Comparison of ENCODE assay signal across 4 cellular contexts in the genomic region with DNA sequence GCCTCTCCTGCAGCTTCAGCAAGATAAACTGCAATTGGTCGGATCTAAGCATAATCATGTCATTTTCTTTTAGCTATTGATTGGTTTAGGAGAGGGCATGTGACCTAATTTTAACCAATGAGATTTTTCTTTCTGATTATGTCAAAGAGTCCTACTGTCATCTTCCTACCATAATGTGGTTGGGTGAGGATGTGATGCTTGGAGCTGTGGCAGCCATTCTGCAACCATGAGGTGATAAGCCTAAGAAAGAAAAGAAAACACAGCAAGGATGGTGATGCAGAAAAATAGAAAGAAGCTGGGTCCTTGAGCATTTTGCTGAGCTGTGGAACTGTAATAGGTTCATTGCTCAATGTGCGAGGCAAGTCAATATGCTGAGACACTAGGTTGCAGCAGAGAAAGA.
TF ChIP-seq lines count a peak whose summit lies in the region.

No MANE protein-coding gene starts in this region.

TF ChIP-seq in HCT116, 20 proteins besides CTCF, POLR2A, EP300 and RAD21 (continues in another document):
- TF ChIP-seq EGR1 (IDR thresholded peaks at IDR 0.05; ENCODE audit: low read depth) (no peak), JUND (IDR thresholded peaks at IDR 0.05) (no peak), REST (IDR thresholded peaks at IDR 0.05; ENCODE audit: low read depth) (no peak), FOSL1 (IDR thresholded peaks at IDR 0.05; ENCODE audit: low read depth) (no peak), EZH2 (IDR thresholded peaks at IDR 0.05) (no peak), TCF7L2 (IDR thresholded peaks at IDR 0.05; ENCODE audit: borderline replicate concordance, extremely low read depth, insufficient read depth, insufficient read length) (no peak), ATF3 (IDR thresholded peaks at IDR 0.05) (no peak), YY1 (IDR thresholded peaks at IDR 0.05; ENCODE audit: extremely low read depth, insufficient replicate concordance, low read depth, low read length) (no peak), EZH2phosphoT487 (IDR thresholded peaks at IDR 0.05; ENCODE audit: borderline replicate concordance) (no peak), SIN3A (IDR thresholded peaks at IDR 0.05; ENCODE audit: low read depth) (no peak), CBX3 (IDR thresholded peaks at IDR 0.05; ENCODE audit: low read depth) (no peak), POLR2AphosphoS5 (IDR thresholded peaks at IDR 0.05; ENCODE audit: low read depth, low read length) (no peak), MAX (IDR thresholded peaks at IDR 0.05) (no peak), ZFX (IDR thresholded peaks at IDR 0.05) (no peak)

TF ChIP-seq in HEK293, 187 proteins besides CTCF, POLR2A, EP300 and RAD21:
- TF ChIP-seq ZNF530 (tag by site-specific recombination; IDR thresholded peaks at IDR 0.05; ENCODE audit: low read depth) (no peak), ZNF335 (tag by site-specific recombination; conservative IDR thresholded peaks at IDR 0.05) (no peak), ZNF600 (tag by site-specific recombination; IDR thresholded peaks at IDR 0.05) (no peak), ZNF248 (tag by site-specific recombination; IDR thresholded peaks at IDR 0.05) (no peak), SETDB1 (IDR thresholded peaks at IDR 0.05; ENCODE audit: insufficient read length, low read length) (peak; percentile 24)
- TF ChIP-seq, protein P1, sequence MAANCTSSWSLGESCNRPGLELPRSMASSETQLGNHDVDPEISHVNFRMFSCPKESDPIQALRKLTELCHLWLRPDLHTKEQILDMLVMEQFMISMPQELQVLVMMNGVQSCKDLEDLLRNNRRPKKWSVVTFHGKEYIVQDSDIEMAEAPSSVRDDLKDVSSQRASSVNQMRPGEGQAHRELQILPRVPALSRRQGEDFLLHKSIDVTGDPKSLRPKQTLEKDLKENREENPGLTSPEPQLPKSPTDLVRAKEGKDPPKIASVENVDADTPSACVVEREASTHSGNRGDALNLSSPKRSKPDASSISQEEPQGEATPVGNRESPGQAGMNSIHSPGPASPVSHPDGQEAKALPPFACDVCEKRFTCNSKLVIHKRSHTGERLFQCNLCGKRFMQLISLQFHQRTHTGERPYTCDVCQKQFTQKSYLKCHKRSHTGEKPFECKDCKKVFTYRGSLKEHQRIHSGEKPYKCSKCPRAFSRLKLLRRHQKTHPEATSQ (tag by site-specific recombination; IDR thresholded peaks at IDR 0.05): no peak
- TF ChIP-seq, protein P2, sequence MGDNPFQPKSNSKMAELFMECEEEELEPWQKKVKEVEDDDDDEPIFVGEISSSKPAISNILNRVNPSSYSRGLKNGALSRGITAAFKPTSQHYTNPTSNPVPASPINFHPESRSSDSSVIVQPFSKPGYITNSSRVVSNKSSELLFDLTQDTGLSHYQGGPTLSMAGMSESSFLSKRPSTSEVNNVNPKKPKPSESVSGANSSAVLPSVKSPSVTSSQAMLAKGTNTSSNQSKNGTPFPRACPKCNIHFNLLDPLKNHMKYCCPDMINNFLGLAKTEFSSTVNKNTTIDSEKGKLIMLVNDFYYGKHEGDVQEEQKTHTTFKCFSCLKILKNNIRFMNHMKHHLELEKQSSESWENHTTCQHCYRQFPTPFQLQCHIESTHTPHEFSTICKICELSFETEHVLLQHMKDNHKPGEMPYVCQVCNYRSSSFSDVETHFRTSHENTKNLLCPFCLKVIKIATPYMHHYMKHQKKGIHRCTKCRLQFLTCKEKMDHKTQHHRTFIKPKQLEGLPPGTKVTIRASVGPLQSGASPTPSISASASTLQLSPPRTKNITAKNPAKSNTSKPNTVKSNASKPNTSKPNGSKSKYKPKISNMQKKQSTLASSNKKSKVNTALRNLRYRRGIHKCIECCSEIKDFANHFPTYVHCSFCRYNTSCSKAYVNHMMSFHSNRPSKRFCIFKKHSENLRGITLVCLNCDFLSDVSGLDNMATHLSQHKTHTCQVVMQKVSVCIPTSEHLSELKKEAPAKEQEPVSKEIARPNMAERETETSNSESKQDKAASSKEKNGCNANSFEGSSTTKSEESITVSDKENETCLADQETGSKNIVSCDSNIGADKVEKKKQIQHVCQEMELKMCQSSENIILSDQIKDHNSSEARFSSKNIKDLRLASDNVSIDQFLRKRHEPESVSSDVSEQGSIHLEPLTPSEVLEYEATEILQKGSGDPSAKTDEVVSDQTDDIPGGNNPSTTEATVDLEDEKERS (tag by site-specific recombination; IDR thresholded peaks at IDR 0.05): 0 out of 2 replicates have a peak, but pooled peaks have one; percentile 74

TF ChIP-seq in K562, 482 proteins besides CTCF, POLR2A, EP300 and RAD21:
- TF ChIP-seq KHSRP (IDR thresholded peaks at IDR 0.05): no peak
- TF ChIP-seq, protein P3, sequence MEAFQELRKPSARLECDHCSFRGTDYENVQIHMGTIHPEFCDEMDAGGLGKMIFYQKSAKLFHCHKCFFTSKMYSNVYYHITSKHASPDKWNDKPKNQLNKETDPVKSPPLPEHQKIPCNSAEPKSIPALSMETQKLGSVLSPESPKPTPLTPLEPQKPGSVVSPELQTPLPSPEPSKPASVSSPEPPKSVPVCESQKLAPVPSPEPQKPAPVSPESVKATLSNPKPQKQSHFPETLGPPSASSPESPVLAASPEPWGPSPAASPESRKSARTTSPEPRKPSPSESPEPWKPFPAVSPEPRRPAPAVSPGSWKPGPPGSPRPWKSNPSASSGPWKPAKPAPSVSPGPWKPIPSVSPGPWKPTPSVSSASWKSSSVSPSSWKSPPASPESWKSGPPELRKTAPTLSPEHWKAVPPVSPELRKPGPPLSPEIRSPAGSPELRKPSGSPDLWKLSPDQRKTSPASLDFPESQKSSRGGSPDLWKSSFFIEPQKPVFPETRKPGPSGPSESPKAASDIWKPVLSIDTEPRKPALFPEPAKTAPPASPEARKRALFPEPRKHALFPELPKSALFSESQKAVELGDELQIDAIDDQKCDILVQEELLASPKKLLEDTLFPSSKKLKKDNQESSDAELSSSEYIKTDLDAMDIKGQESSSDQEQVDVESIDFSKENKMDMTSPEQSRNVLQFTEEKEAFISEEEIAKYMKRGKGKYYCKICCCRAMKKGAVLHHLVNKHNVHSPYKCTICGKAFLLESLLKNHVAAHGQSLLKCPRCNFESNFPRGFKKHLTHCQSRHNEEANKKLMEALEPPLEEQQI (IDR thresholded peaks at IDR 0.05): no peak
- 0 out of 2 replicates have a peak, but pooled peaks have one; percentile 17 for TF ChIP-seq USF2 (CRISPR knock-in tag; IDR thresholded peaks at IDR 0.05)
- TF ChIP-seq, protein P4, sequence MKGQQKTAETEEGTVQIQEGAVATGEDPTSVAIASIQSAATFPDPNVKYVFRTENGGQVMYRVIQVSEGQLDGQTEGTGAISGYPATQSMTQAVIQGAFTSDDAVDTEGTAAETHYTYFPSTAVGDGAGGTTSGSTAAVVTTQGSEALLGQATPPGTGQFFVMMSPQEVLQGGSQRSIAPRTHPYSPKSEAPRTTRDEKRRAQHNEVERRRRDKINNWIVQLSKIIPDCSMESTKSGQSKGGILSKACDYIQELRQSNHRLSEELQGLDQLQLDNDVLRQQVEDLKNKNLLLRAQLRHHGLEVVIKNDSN (CRISPR knock-in tag; IDR thresholded peaks at IDR 0.05): peak; percentile 24; the same call in 1 of the 2 replicates
- no peak for TF ChIP-seq ELF2 (CRISPR knock-in tag; IDR thresholded peaks at IDR 0.05)
- peak; percentile 27; the same call in 1 of the 2 replicates for TF ChIP-seq SMARCA5 (IDR thresholded peaks at IDR 0.05)
- 0 out of 4 replicates have a peak, but pooled peaks of 1 of the 2 experiments have one; percentile 12 for TF ChIP-seq KDM1A (IDR thresholded peaks at IDR 0.05)
- 0 out of 2 replicates have a peak, but pooled peaks have one; percentile 25 for TF ChIP-seq RAD51 (IDR thresholded peaks at IDR 0.05; ENCODE audit: borderline replicate concordance, low read depth)
- TF ChIP-seq RBM25 (IDR thresholded peaks at IDR 0.05; ENCODE audit: low read depth, low read length, severe bottlenecking): peak; percentile 96
- no peak for TF ChIP-seq SMAD1 (IDR thresholded peaks at IDR 0.05; ENCODE audit: low read depth, low read length, partially characterized antibody)
- TF ChIP-seq MCM2 (IDR thresholded peaks at IDR 0.05; ENCODE audit: low read depth): no peak
- no peak for TF ChIP-seq E4F1 (CRISPR knock-in tag; IDR thresholded peaks at IDR 0.05; ENCODE audit: borderline replicate concordance)
- TF ChIP-seq RCOR1 (IDR thresholded peaks at IDR 0.05; ENCODE audit: borderline replicate concordance in 1 of 2, low read depth in 2 of 2, low read length in 2 of 2): 0 out of 4 replicates have a peak, but pooled peaks of 1 of the 2 experiments have one; percentile 32

TF ChIP-seq in H1, 55 proteins besides CTCF, POLR2A, EP300 and RAD21:
- TF ChIP-seq MAX (IDR thresholded peaks at IDR 0.05) (no peak), CTBP2 (IDR thresholded peaks at IDR 0.05; ENCODE audit: borderline replicate concordance, insufficient read depth, insufficient read length, low read length) (no peak), FOSL1 (IDR thresholded peaks at IDR 0.05; ENCODE audit: insufficient read depth, low read depth, low read length) (no peak), KDM1A (IDR thresholded peaks at IDR 0.05; ENCODE audit: borderline replicate concordance, low read length) (0 out of 2 replicates have a peak, but pooled peaks have one; percentile 55)
- TF ChIP-seq, protein P5, sequence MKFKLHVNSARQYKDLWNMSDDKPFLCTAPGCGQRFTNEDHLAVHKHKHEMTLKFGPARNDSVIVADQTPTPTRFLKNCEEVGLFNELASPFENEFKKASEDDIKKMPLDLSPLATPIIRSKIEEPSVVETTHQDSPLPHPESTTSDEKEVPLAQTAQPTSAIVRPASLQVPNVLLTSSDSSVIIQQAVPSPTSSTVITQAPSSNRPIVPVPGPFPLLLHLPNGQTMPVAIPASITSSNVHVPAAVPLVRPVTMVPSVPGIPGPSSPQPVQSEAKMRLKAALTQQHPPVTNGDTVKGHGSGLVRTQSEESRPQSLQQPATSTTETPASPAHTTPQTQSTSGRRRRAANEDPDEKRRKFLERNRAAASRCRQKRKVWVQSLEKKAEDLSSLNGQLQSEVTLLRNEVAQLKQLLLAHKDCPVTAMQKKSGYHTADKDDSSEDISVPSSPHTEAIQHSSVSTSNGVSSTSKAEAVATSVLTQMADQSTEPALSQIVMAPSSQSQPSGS (IDR thresholded peaks at IDR 0.05; ENCODE audit: low read length): no peak
